In genomic region chr7:134988161-134988560, GRCh38 we compare ENCODE assay signal across 1 cellular context.
TF ChIP-seq lines count a peak whose summit lies in the region.

No MANE protein-coding gene starts in this region.

TF ChIP-seq in endothelial cell of umbilical vein, 7 proteins besides CTCF, POLR2A, EP300 and RAD21 (continued from another document):
- TF ChIP-seq MAX (IDR thresholded peaks at IDR 0.05; ENCODE audit: insufficient read depth, insufficient read length), result no peak
- no peak for TF ChIP-seq JUN (IDR thresholded peaks at IDR 0.05; ENCODE audit: borderline replicate concordance, insufficient read depth, insufficient read length, low read depth)
- TF ChIP-seq EZH2 (IDR thresholded peaks at IDR 0.05; ENCODE audit: borderline replicate concordance, low read depth, low read length, severe bottlenecking), result no peak
TF ChIP-seq in endothelial cell of umbilical vein: peak in this region for 0.
